In the genomic region with DNA sequence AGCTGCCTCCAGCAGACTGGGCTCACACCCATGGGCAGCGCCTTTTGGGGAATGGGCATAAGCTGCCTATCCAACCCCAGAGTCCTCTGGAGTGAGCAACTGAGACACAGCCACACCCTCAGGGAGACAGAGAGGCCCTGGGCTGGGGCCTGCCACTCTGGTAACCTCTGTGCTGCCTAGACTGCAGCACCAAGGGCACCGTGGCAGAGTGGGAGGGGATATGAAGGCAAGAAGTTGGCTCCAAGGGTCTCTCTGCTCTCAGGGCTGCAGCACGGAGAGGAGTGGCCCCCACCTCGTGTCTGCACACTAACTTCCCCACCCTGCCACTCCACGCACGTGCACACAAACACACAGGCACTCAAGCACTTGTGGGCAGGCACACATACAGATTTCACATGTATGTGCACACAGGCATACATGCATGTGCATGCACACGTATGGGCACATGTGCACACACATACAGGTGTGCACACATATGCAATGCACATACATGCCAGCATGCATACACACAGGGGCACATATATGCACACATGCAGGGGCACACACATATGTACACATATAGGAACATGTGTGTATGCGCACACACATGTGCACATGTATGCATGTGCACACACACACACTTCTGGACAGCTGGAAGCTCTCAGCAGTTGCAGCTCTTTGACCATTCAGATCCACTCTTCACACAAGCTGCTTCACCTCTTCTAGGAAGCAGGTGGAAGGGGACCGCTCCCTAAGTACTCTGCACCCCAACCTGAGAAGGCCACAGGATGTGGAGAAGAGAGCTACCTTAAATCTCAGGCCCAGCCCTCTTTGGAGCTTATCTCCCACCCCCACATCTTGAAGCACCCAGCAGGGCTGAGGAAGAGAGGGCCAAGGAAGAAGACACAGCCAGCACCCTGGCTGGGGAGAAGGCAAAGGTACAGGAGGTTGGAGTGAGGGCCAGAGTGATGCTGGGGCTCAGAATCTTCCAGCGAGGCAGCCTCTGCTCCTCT, we compare ENCODE assay signal across 11 cellular contexts. TPM values are rescaled to one million over a fixed set of nuclear protein-coding genes. Genes with fewer than 3 reads are reported as not detected.
A peak's percentile ranks its signal among the peaks of the same experiment; 100 is the strongest.
DNase-seq lines count a peak whose midpoint lies in the region; ATAC-seq and TF ChIP-seq lines count a peak whose summit lies in the region.
"Had no signal": no experiment of that assay in that cellular context is flagged by ENCODE, and none has a peak within 500 bp of the region (broad histone marks: within the 10 kb centered on the region; RNA-seq: fewer than 3 reads in every experiment).

No MANE protein-coding gene starts in this region.

- peaks cover 12% of the 10 kb centered on the region for H3K27me3 ChIP-seq in muscle layer of duodenum (ENCODE audit: low read depth, low read length)
- no peaks in the 10 kb centered on the region for H3K27me3 ChIP-seq in tibial artery

- no peak for TF ChIP-seq CTCF in chondrocyte (IDR thresholded peaks at IDR 0.05)
- TF ChIP-seq CTCF in tibial artery (IDR thresholded peaks at IDR 0.05) = no peak
- no peak for TF ChIP-seq CTCF in CD14-positive monocyte (IDR thresholded peaks at IDR 0.05)

- no peaks in the 10 kb centered on the region for H3K9me3 Mint-ChIP-seq in activated naive CD8-positive, alpha-beta T cell treated with anti-CD3 and anti-CD28 coated beads for 36 hours
- H3K9me3 Mint-ChIP-seq in activated naive CD8-positive, alpha-beta T cell treated with anti-CD3 and anti-CD28 coated beads, Interleukin-2, amount 50 U/mL, for 24 hours = no peaks in the 10 kb centered on the region
- H3K9me3 Mint-ChIP-seq in chondrocyte (ENCODE audit: low read depth) (no peaks in the 10 kb centered on the region), CD14-positive monocyte (peaks cover 0 to 10% (median 3%) of the 10 kb centered on the region in 7 donors)
- peaks cover 0 to under 1% of the 10 kb centered on the region in 2 donors for H3K9me3 Mint-ChIP-seq in stimulated activated naive B cell treated with anti-CD40 and anti-IgM and Interleukin-4, amounts not matched to agents 10 μg/mL and 1 μg/mL and 100 μg/mL, for 72 hours

- no peak for ATAC-seq in activated naive CD8-positive, alpha-beta T cell treated with anti-CD3 and anti-CD28 coated beads, Interleukin-2, amount 50 U/mL, for 24 hours
- ATAC-seq in stimulated activated naive B cell treated with anti-CD40 and anti-IgM and Interleukin-4, amounts not matched to agents 10 μg/mL and 1 μg/mL and 100 μg/mL, for 72 hours (replicated peaks) = no peak

- H3K9me3 ChIP-seq in muscle layer of duodenum (ENCODE audit: control insufficient read depth in 1 of 2, low read length in 2 of 2) = no peaks in the 10 kb centered on the region
- H3K9me3 ChIP-seq in tibial artery = no peaks in the 10 kb centered on the region

- no peak overlapping the region for H3K27ac Mint-ChIP-seq in activated naive CD8-positive, alpha-beta T cell treated with anti-CD3 and anti-CD28 coated beads for 36 hours
- H3K27ac Mint-ChIP-seq in activated naive CD8-positive, alpha-beta T cell treated with anti-CD3 and anti-CD28 coated beads, Interleukin-2, amount 50 U/mL, for 24 hours = no peak overlapping the region
- H3K27ac Mint-ChIP-seq in chondrocyte (ENCODE audit: unreplicated experiment) (peak overlapping the region; percentile 87), CD14-positive monocyte (no peak overlapping the region)
- no peak overlapping the region for H3K27ac Mint-ChIP-seq in stimulated activated naive B cell treated with anti-CD40 and anti-IgM and Interleukin-4, amounts not matched to agents 10 μg/mL and 1 μg/mL and 100 μg/mL, for 72 hours

- intact Hi-C loops in tibial artery (cut with DNase I; ENCODE audit: low total_unique reads) = loop anchor here (5.0 kb wide), 1 partner anchor 180 kb away; no protein-coding TSS in a partner anchor
- intact Hi-C loops in CD14-positive monocyte (cut with micrococcal nuclease) = no loop called here

- H3K4me1 ChIP-seq in muscle layer of duodenum (ENCODE audit: control insufficient read depth in 1 of 2, insufficient read depth in 2 of 2, low read length in 2 of 2) (peaks cover 17 to 72% of the 10 kb centered on the region in 2 donors), tibial artery (peaks cover 0 to 81% (median 74%) of the 10 kb centered on the region in 4 donors)

- peaks cover 56% of the 10 kb centered on the region for H3K4me1 Mint-ChIP-seq in activated naive CD8-positive, alpha-beta T cell treated with anti-CD3 and anti-CD28 coated beads for 36 hours
- peaks cover 67% of the 10 kb centered on the region for H3K4me1 Mint-ChIP-seq in activated naive CD8-positive, alpha-beta T cell treated with anti-CD3 and anti-CD28 coated beads, Interleukin-2, amount 50 U/mL, for 24 hours
- H3K4me1 Mint-ChIP-seq in chondrocyte (ENCODE audit: low read depth) (peaks cover 63% of the 10 kb centered on the region), CD14-positive monocyte (peaks cover 5% of the 10 kb centered on the region)
- H3K4me1 Mint-ChIP-seq in stimulated activated naive B cell treated with anti-CD40 and anti-IgM and Interleukin-4, amounts not matched to agents 10 μg/mL and 1 μg/mL and 100 μg/mL, for 72 hours = peaks cover 14 to 18% of the 10 kb centered on the region in 2 donors

- H3K36me3 ChIP-seq in muscle layer of duodenum (ENCODE audit: control insufficient read depth in 1 of 2, insufficient read depth in 2 of 2, low read length in 2 of 2) (no peaks in the 10 kb centered on the region), tibial artery (no peaks in the 10 kb centered on the region)

- H3K4me3 ChIP-seq in muscle layer of duodenum (ENCODE audit: low read depth in 1 of 2, low read length in 2 of 2) (peak overlapping the region; percentile 13 to 63), tibial artery (peak overlapping the region; percentile 48 to 52)

- H3K36me3 Mint-ChIP-seq in activated naive CD8-positive, alpha-beta T cell treated with anti-CD3 and anti-CD28 coated beads for 36 hours = peaks cover 15% of the 10 kb centered on the region
- H3K36me3 Mint-ChIP-seq in activated naive CD8-positive, alpha-beta T cell treated with anti-CD3 and anti-CD28 coated beads, Interleukin-2, amount 50 U/mL, for 24 hours (ENCODE audit: low read depth) = peaks cover 8% of the 10 kb centered on the region
- no peaks in the 10 kb centered on the region for H3K36me3 Mint-ChIP-seq in chondrocyte (ENCODE audit: low read depth)
- H3K36me3 Mint-ChIP-seq in CD14-positive monocyte = no peaks in the 10 kb centered on the region
- H3K36me3 Mint-ChIP-seq in stimulated activated naive B cell treated with anti-CD40 and anti-IgM and Interleukin-4, amounts not matched to agents 10 μg/mL and 1 μg/mL and 100 μg/mL, for 72 hours = no peaks in the 10 kb centered on the region

- H3K27ac ChIP-seq in muscle layer of duodenum (ENCODE audit: low read length) (peak overlapping the region; percentile 60), tibial artery (peak overlapping the region; percentile 95 to 96)
- H3K27ac ChIP-seq: KMS-11 had no signal

- DNase-seq in activated naive CD8-positive, alpha-beta T cell treated with anti-CD3 and anti-CD28 coated beads for 36 hours = no peak
- no peak for DNase-seq in activated naive CD8-positive, alpha-beta T cell treated with anti-CD3 and anti-CD28 coated beads, Interleukin-2, amount 50 U/mL, for 24 hours
- DNase-seq in chondrocyte (ENCODE audit: low spot score) (no peak), tibial artery (no peak), CD14-positive monocyte (ENCODE audit: low spot score) (no peak), SHP77 treated with DMSO at 0.1 percent for 48 hours (lab: John Stamatoyannopoulos, UW) (no peak)
- DNase-seq in stimulated activated naive B cell treated with anti-CD40 and anti-IgM and Interleukin-4, amounts not matched to agents 10 μg/mL and 1 μg/mL and 100 μg/mL, for 72 hours = no peak
- DNase-seq: NCI-H1694 treated with DMSO at 0.1 percent for 48 hours, small intestine had no signal

- peak overlapping the region; percentile 85 for H3K4me3 Mint-ChIP-seq in activated naive CD8-positive, alpha-beta T cell treated with anti-CD3 and anti-CD28 coated beads for 36 hours
- H3K4me3 Mint-ChIP-seq in activated naive CD8-positive, alpha-beta T cell treated with anti-CD3 and anti-CD28 coated beads, Interleukin-2, amount 50 U/mL, for 24 hours = no peak overlapping the region
- H3K4me3 Mint-ChIP-seq in chondrocyte (ENCODE audit: unreplicated experiment) (peak overlapping the region; percentile 70), CD14-positive monocyte (no peak overlapping the region)
- no peak overlapping the region for H3K4me3 Mint-ChIP-seq in stimulated activated naive B cell treated with anti-CD40 and anti-IgM and Interleukin-4, amounts not matched to agents 10 μg/mL and 1 μg/mL and 100 μg/mL, for 72 hours

- H3K27me3 Mint-ChIP-seq in activated naive CD8-positive, alpha-beta T cell treated with anti-CD3 and anti-CD28 coated beads for 36 hours = peaks cover 4% of the 10 kb centered on the region
- H3K27me3 Mint-ChIP-seq in activated naive CD8-positive, alpha-beta T cell treated with anti-CD3 and anti-CD28 coated beads, Interleukin-2, amount 50 U/mL, for 24 hours = peaks cover 8% of the 10 kb centered on the region
- H3K27me3 Mint-ChIP-seq in chondrocyte (ENCODE audit: low read depth) (peaks cover 22% of the 10 kb centered on the region), CD14-positive monocyte (ENCODE audit: low read depth in 3 of 3) (peaks cover 40 to 47% (median 45%) of the 10 kb centered on the region in 3 donors)
- H3K27me3 Mint-ChIP-seq in stimulated activated naive B cell treated with anti-CD40 and anti-IgM and Interleukin-4, amounts not matched to agents 10 μg/mL and 1 μg/mL and 100 μg/mL, for 72 hours = peaks cover 63 to 66% of the 10 kb centered on the region in 2 donors

RNA-seq across cellular contexts. Expression of a gene that starts 4.3 kb away (rescaled TPM):
- total RNA-seq in activated naive CD8-positive, alpha-beta T cell treated with anti-CD3 and anti-CD28 coated beads for 36 hours = 10 to 100 TPM; 36.0 to 46.5 TPM
- 8.4 to 18.3 TPM (median 9.3 TPM) in 3 replicates for total RNA-seq in chondrocyte
- not detected for polyA plus RNA-seq in CD14-positive monocyte

Comparison
In these comparisons a context has a peak if more than half of its experiments do, and no peak if none do; other contexts are left out.
1. H3K4me3 Mint-ChIP-seq: peak in activated naive CD8-positive, alpha-beta T cell treated with anti-CD3 and anti-CD28 coated beads for 36 hours (single experiment) and chondrocyte (single experiment); none in activated naive CD8-positive, alpha-beta T cell treated with anti-CD3 and anti-CD28 coated beads, Interleukin-2, amount 50 U/mL, for 24 hours (single experiment), CD14-positive monocyte (0 of 2) and stimulated activated naive B cell treated with anti-CD40 and anti-IgM and Interleukin-4, amounts not matched to agents 10 μg/mL and 1 μg/mL and 100 μg/mL, for 72 hours (0 of 2).